ENCODE assay signal across 18 cellular contexts in the genomic region with DNA sequence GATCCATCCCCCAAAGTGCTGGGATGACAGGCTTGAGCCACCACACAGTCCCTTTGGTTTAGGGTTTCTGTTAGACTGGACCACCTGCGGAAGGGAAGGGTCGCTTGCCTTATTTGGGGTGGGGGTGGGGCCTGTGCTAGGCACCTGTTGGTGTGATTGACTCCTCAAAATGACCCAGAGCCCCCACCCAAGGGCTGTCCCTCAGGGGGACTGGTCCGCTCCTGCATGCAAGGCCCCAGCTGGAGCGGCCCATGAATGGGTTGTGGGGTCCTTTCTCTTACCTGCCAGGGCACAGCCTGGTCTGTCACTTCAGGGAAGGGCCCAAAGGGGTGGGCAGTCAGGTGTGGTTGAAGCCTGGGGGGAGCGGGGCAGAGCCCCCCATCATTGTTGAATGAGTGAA. TPM values are rescaled to one million over a fixed set of nuclear protein-coding genes. Genes with fewer than 3 reads are reported as not detected.
A peak's percentile ranks its signal among the peaks of the same experiment; 100 is the strongest.
DNase-seq lines count a peak whose midpoint lies in the region; ATAC-seq and TF ChIP-seq lines count a peak whose summit lies in the region.
"Had no signal": no experiment of that assay in that cellular context is flagged by ENCODE, and none has a peak within 500 bp of the region (broad histone marks: within the 10 kb centered on the region; RNA-seq: fewer than 3 reads in every experiment).

No MANE protein-coding gene starts in this region.

- H4K8ac ChIP-seq in H9 (replicated peaks; ENCODE audit: insufficient read length, low read depth, low read length): no peak overlapping the region

- H3K4me1 ChIP-seq in H9 (ENCODE audit: insufficient read depth, low read length): peaks cover 3% of the 10 kb centered on the region; the same call in 1 of the 2 replicates

- H3K27me3 Mint-ChIP-seq in T-helper 2 cell treated with Interferon-gamma antibody and Interleukin-4, amounts not matched to agents 5 μg/mL and 100 μg/mL, for 36 hours (ENCODE audit: low read depth): no peaks in the 10 kb centered on the region
- H3K27me3 Mint-ChIP-seq in H9 (ENCODE audit: low read depth): peaks cover 1% of the 10 kb centered on the region
- no peaks in the 10 kb centered on the region for H3K27me3 Mint-ChIP-seq in activated naive CD8-positive, alpha-beta T cell treated with anti-CD3 and anti-CD28 coated beads, Interleukin-2, amount 50 U/mL, for 24 hours
- H3K27me3 Mint-ChIP-seq in nephron progenitor cell (ENCODE audit: low read depth, poor library complexity): peaks cover 21% of the 10 kb centered on the region

- H2BK120ac ChIP-seq in H9 (ENCODE audit: low read depth, low read length, poor library complexity, severe bottlenecking): no peak overlapping the region

- no peak overlapping the region for H4K91ac ChIP-seq in H9 (ENCODE audit: insufficient read length, low read depth, low read length)

- H3K23me2 ChIP-seq in H9 (ENCODE audit: insufficient read length, low read depth, low read length, poor library complexity, severe bottlenecking): no peaks in the 10 kb centered on the region

- WGBS in H9 (ENCODE audit: extremely low coverage, insufficient read length, low lambda C conversion rate): no CpG with 5 or more reads among the region's 5 CpGs

- H3K4me1 Mint-ChIP-seq in T-helper 2 cell treated with Interferon-gamma antibody and Interleukin-4, amounts not matched to agents 5 μg/mL and 100 μg/mL, for 36 hours (ENCODE audit: low read depth): peaks cover 45% of the 10 kb centered on the region
- H3K4me1 Mint-ChIP-seq in H9 (peaks cover 26 to 33% of the 10 kb centered on the region in 2 experiments), nephron progenitor cell (peaks cover 35% of the 10 kb centered on the region)
- peaks cover 48% of the 10 kb centered on the region for H3K4me1 Mint-ChIP-seq in activated naive CD8-positive, alpha-beta T cell treated with anti-CD3 and anti-CD28 coated beads, Interleukin-2, amount 50 U/mL, for 24 hours

- no peaks in the 10 kb centered on the region for H3K9me3 Mint-ChIP-seq in T-helper 2 cell treated with Interferon-gamma antibody and Interleukin-4, amounts not matched to agents 5 μg/mL and 100 μg/mL, for 36 hours
- H3K9me3 Mint-ChIP-seq in H9 (no peaks in the 10 kb centered on the region; a peak in 1 of 5 replicates), nephron progenitor cell (no peaks in the 10 kb centered on the region)
- no peaks in the 10 kb centered on the region for H3K9me3 Mint-ChIP-seq in activated naive CD8-positive, alpha-beta T cell treated with anti-CD3 and anti-CD28 coated beads, Interleukin-2, amount 50 U/mL, for 24 hours

- no peak for DNase-seq in T-helper 2 cell treated with Interferon-gamma antibody and Interleukin-4, amounts not matched to agents 5 μg/mL and 100 μg/mL, for 36 hours (ENCODE audit: low spot score)
- DNase-seq in T-helper 2 cell (no peak), H9 (no peak), nephron progenitor cell (no peak), NCI-H2029 treated with DMSO at 0.1 percent for 48 hours (lab: John Stamatoyannopoulos, UW) (no peak)
- DNase-seq in activated naive CD8-positive, alpha-beta T cell treated with anti-CD3 and anti-CD28 coated beads, Interleukin-2, amount 50 U/mL, for 24 hours: no peak
- DNase-seq in stimulated activated CD8-positive, alpha-beta memory T cell treated with anti-CD3 and anti-CD28 coated beads, Interleukin-4, amount 100 ng/mL, for 48 hours: no peak
- DNase-seq: 8988T; activated CD4-positive, CD25-positive, alpha-beta regulatory T cell; activated T-cell treated with anti-CD3 and anti-CD28 coated beads for 4 hours; cortex of kidney; hippocampal formation; MM.1S; NCI-H2107; NCI-H82; SW 1271 had no signal

- no peak overlapping the region for H3K4ac ChIP-seq in H9 (ENCODE audit: low read depth, low read length)

- TF ChIP-seq CTCF in H9 (conservative IDR thresholded peaks at IDR 0.05): no peak
- TF ChIP-seq CTCF in nephron progenitor cell (IDR thresholded peaks at IDR 0.05): no peak

- H3K4me3 Mint-ChIP-seq in T-helper 2 cell treated with Interferon-gamma antibody and Interleukin-4, amounts not matched to agents 5 μg/mL and 100 μg/mL, for 36 hours: peak overlapping the region; percentile 84
- H3K4me3 Mint-ChIP-seq in H9 (peak overlapping the region; percentile 52 to 71; a peak in 3 of 5 replicates), nephron progenitor cell (peak overlapping the region; percentile 81)
- H3K4me3 Mint-ChIP-seq in activated naive CD8-positive, alpha-beta T cell treated with anti-CD3 and anti-CD28 coated beads, Interleukin-2, amount 50 U/mL, for 24 hours: peak overlapping the region; percentile 26

- H4K20me1 ChIP-seq in H9 (ENCODE audit: control insufficient read depth, insufficient read depth, insufficient read length): no peaks in the 10 kb centered on the region

- H3K9me3 ChIP-seq in H9 (ENCODE audit: control insufficient read depth, low read depth, low read length): no peaks in the 10 kb centered on the region
- H3K9me3 ChIP-seq: ascending aorta had no signal

- peaks cover 21% of the 10 kb centered on the region for H3K36me3 Mint-ChIP-seq in T-helper 2 cell treated with Interferon-gamma antibody and Interleukin-4, amounts not matched to agents 5 μg/mL and 100 μg/mL, for 36 hours (ENCODE audit: low read depth)
- H3K36me3 Mint-ChIP-seq in H9 (ENCODE audit: insufficient read depth in 1 of 3, low read depth in 3 of 3) (peaks cover 10 to 19% (median 18%) of the 10 kb centered on the region in 3 experiments; a peak in 6 of 7 replicates), nephron progenitor cell (ENCODE audit: low read depth) (peaks cover 14% of the 10 kb centered on the region)
- peaks cover 8% of the 10 kb centered on the region for H3K36me3 Mint-ChIP-seq in activated naive CD8-positive, alpha-beta T cell treated with anti-CD3 and anti-CD28 coated beads, Interleukin-2, amount 50 U/mL, for 24 hours (ENCODE audit: low read depth)

- no peak overlapping the region for H3K14ac ChIP-seq in H9 (ENCODE audit: insufficient read depth, low read length)

- no peaks in the 10 kb centered on the region; the same call in 1 of the 2 replicates for H3K79me2 ChIP-seq in H9 (ENCODE audit: insufficient read depth, low read length)

- H3K9ac ChIP-seq in H9 (ENCODE audit: extremely low read depth, insufficient read length, low read length): no peak overlapping the region

- H3K23ac ChIP-seq in H9 (ENCODE audit: insufficient read length, low read depth, low read length): no peak overlapping the region

- H3T11ph ChIP-seq in H9 (ENCODE audit: low read length): no peak overlapping the region

- H2BK15ac ChIP-seq in H9 (ENCODE audit: low read depth, low read length): no peak overlapping the region; the same call in 1 of the 2 replicates

- no peak for ATAC-seq in activated naive CD8-positive, alpha-beta T cell treated with anti-CD3 and anti-CD28 coated beads, Interleukin-2, amount 50 U/mL, for 24 hours
- ATAC-seq in GM21723 (IDR thresholded peaks at IDR 0.05; ENCODE audit: unreplicated experiment): no peak

- H2BK20ac ChIP-seq in H9 (ENCODE audit: low read depth, low read length, poor library complexity, severe bottlenecking): no peak overlapping the region

- H3K27ac Mint-ChIP-seq in T-helper 2 cell treated with Interferon-gamma antibody and Interleukin-4, amounts not matched to agents 5 μg/mL and 100 μg/mL, for 36 hours: peak overlapping the region; percentile 95
- H3K27ac Mint-ChIP-seq in H9 (peak overlapping the region in 1 of 3 experiments; percentile 60; a peak in 1 of 7 replicates), nephron progenitor cell (no peak overlapping the region)
- H3K27ac Mint-ChIP-seq in activated naive CD8-positive, alpha-beta T cell treated with anti-CD3 and anti-CD28 coated beads, Interleukin-2, amount 50 U/mL, for 24 hours: no peak overlapping the region

- no peak overlapping the region for H4K5ac ChIP-seq in H9 (ENCODE audit: insufficient read length, low read depth, low read length)

- H3K4me2 ChIP-seq in H9 (ENCODE audit: insufficient read depth, insufficient read length, low read length): no peak overlapping the region

- no peak overlapping the region for H3K27ac ChIP-seq in H9 (ENCODE audit: insufficient read length, low read depth, low read length)
- H3K27ac ChIP-seq: ascending aorta had no signal

- H3K18ac ChIP-seq in H9 (ENCODE audit: insufficient read length, low read depth, low read length): no peak overlapping the region

- no peak overlapping the region for H2BK5ac ChIP-seq in H9 (ENCODE audit: insufficient read length, low read length)

- H2AK5ac ChIP-seq in H9 (ENCODE audit: insufficient read length, low read length): no peak overlapping the region

- no peaks in the 10 kb centered on the region for H3K79me1 ChIP-seq in H9 (ENCODE audit: insufficient read depth, low read depth, low read length, poor library complexity, severe bottlenecking)

- H3K27me3 ChIP-seq in H9 (ENCODE audit: insufficient read depth, low read length): no peaks in the 10 kb centered on the region
- H3K27me3 ChIP-seq: ascending aorta had no signal

- H3K56ac ChIP-seq in H9 (ENCODE audit: insufficient read length, low read depth, low read length): no peak overlapping the region

- H2BK12ac ChIP-seq in H9 (ENCODE audit: insufficient read length, low read depth, low read length): no peak overlapping the region

- no peak overlapping the region for H2AFZ ChIP-seq in H9 (ENCODE audit: low read length)

RNA-seq across cellular contexts. Expression of a gene that starts 1.8 kb away (rescaled TPM):
- 40.7 and 44.5 TPM in 2 replicates for total RNA-seq in H9 (2021)

RNA-seq across cellular contexts. Expression of a gene that starts 11.4 kb away (rescaled TPM):
- 73.3 and 76.7 TPM in 2 replicates for total RNA-seq in H9 (2021)

RNA-seq across cellular contexts. Expression of a gene that starts 59.0 kb away (rescaled TPM):
- total RNA-seq in H9 (2021): 109 and 117 TPM in 2 replicates

Comparison
In these comparisons a context has a peak if more than half of its experiments do, and no peak if none do; other contexts are left out.
1. H3K4me3 Mint-ChIP-seq: peak in every context shown above with its lines; median percentile 84 in T-helper 2 cell treated with Interferon-gamma antibody and Interleukin-4, amounts not matched to agents 5 μg/mL and 100 μg/mL, for 36 hours; 81 in nephron progenitor cell; 62 in H9; 26 in activated naive CD8-positive, alpha-beta T cell treated with anti-CD3 and anti-CD28 coated beads, Interleukin-2, amount 50 U/mL, for 24 hours.